11 cellular contexts compared by ENCODE assay signal in genomic region chr1:167791281-167792209, GRCh38.
DNase-seq lines count a peak whose midpoint lies in the region; ATAC-seq and TF ChIP-seq lines count a peak whose summit lies in the region.
"Had no signal": no experiment of that assay in that cellular context is flagged by ENCODE, and none has a peak within 500 bp of the region (broad histone marks: within the 10 kb centered on the region; RNA-seq: fewer than 3 reads in every experiment).

No MANE protein-coding gene starts in this region.

- H3K27ac ChIP-seq in SK-N-MC (peak overlapping the region; percentile 52), heart left ventricle (peak overlapping the region in 9 of 12 donors; percentile 7 to 60 (median 40)), skin epidermis (peak overlapping the region in 14 of 21 experiments; percentile 0 to 66 (median 26))
- H3K27ac ChIP-seq: thyroid gland had no signal

- H3K27me3 ChIP-seq in heart left ventricle: no peaks in the 10 kb centered on the region
- H3K27me3 ChIP-seq: thyroid gland had no signal

- peaks cover 25% of the 10 kb centered on the region for H3K36me3 Mint-ChIP-seq in activated T-helper 17 cell treated with anti-CD3 and anti-CD28 coated beads, Interleukin-2, amount 50 U/mL, for 72 hours (ENCODE audit: low read depth)

- H3K9me3 ChIP-seq in SK-N-MC (ENCODE audit: low read depth, low read length) (no peaks in the 10 kb centered on the region), heart left ventricle (no peaks in the 10 kb centered on the region)
- H3K9me3 ChIP-seq: thyroid gland had no signal

- peak; percentile 99 for DNase-seq in GM04504 (ENCODE audit: low read depth)
- peak; percentile 66 for DNase-seq in SK-N-MC (ENCODE audit: low read depth, low spot score)
- peak in 4 of 5 donors; percentile 33 to 59 (median 44) for DNase-seq in heart left ventricle
- DNase-seq in DMS153 treated with DMSO at 0.1 percent for 48 hours (lab: John Stamatoyannopoulos, UW; ENCODE audit: unreplicated experiment): no peak
- DNase-seq: activated CD4-positive, alpha-beta memory T cell treated with anti-CD3 and anti-CD28 coated beads, Interleukin-2, amount 10 ng/mL, durations not matched to agents 7 days and 5 days; effector CD4-positive, alpha-beta T cell; thyroid gland had no signal

- intact Hi-C loops in heart left ventricle (cut with DNase I): loop anchor here in 1 of 10 donors (5.0 kb wide), 1 partner anchor 34 kb away; no protein-coding TSS in a partner anchor

- WGBS in heart left ventricle, 4 donors: 56 to 78% (median 66%) methylated on average over 6 of the region's 6 CpGs

- no peak overlapping the region for H3K4me3 Mint-ChIP-seq in activated T-helper 17 cell treated with anti-CD3 and anti-CD28 coated beads, Interleukin-2, amount 50 U/mL, for 72 hours
- H3K4me3 Mint-ChIP-seq: activated CD4-positive, alpha-beta memory T cell treated with anti-CD3 and anti-CD28 coated beads, Interleukin-2, amount 10 ng/mL, durations not matched to agents 7 days and 5 days had no signal

- peaks cover 12% of the 10 kb centered on the region; the same call in 1 of the 2 replicates for H3K36me3 ChIP-seq in SK-N-MC (ENCODE audit: insufficient read depth, low read length)
- H3K36me3 ChIP-seq in heart left ventricle: peaks cover 0 to 42% (median 38%) of the 10 kb centered on the region in 9 donors

- TF ChIP-seq CTCF in heart left ventricle (IDR thresholded peaks at IDR 0.05): peak in 1 of 12 donors; percentile 3

- H3K4me1 ChIP-seq in heart left ventricle: peaks cover 0 to 31% (median 15%) of the 10 kb centered on the region in 12 donors

- ATAC-seq in heart left ventricle: peak; percentile 33 to 79 (median 57)
- ATAC-seq in activated T-helper 17 cell treated with anti-CD3 and anti-CD28 coated beads, Interleukin-2, amount 50 U/mL, for 72 hours (replicated peaks): no peak
- ATAC-seq in HG02970 (IDR thresholded peaks at IDR 0.05; ENCODE audit: low FRiP score, unreplicated experiment): no peak
- no peak for ATAC-seq in HG03354 (IDR thresholded peaks at IDR 0.05; ENCODE audit: poor library complexity, severe bottlenecking, unreplicated experiment)

- no peak overlapping the region for H3K27ac Mint-ChIP-seq in activated T-helper 17 cell treated with anti-CD3 and anti-CD28 coated beads, Interleukin-2, amount 50 U/mL, for 72 hours
- H3K27ac Mint-ChIP-seq: activated CD4-positive, alpha-beta memory T cell treated with anti-CD3 and anti-CD28 coated beads, Interleukin-2, amount 10 ng/mL, durations not matched to agents 7 days and 5 days had no signal

- H3K9me3 Mint-ChIP-seq in activated T-helper 17 cell treated with anti-CD3 and anti-CD28 coated beads, Interleukin-2, amount 50 U/mL, for 72 hours: no peaks in the 10 kb centered on the region
- H3K9me3 Mint-ChIP-seq: activated CD4-positive, alpha-beta memory T cell treated with anti-CD3 and anti-CD28 coated beads, Interleukin-2, amount 10 ng/mL, durations not matched to agents 7 days and 5 days had no signal

- no peak overlapping the region for H3K9ac ChIP-seq in SK-N-MC (ENCODE audit: insufficient read length)

- no peak overlapping the region for H3K4me3 ChIP-seq in SK-N-MC
- no peak overlapping the region for H3K4me3 ChIP-seq in heart left ventricle
- H3K4me3 ChIP-seq in skin epidermis: no peak overlapping the region
- H3K4me3 ChIP-seq: thyroid gland had no signal

- TF ChIP-seq POLR2A in heart left ventricle (IDR thresholded peaks at IDR 0.05): no peak

- peaks cover 5% of the 10 kb centered on the region for H3K4me1 Mint-ChIP-seq in activated T-helper 17 cell treated with anti-CD3 and anti-CD28 coated beads, Interleukin-2, amount 50 U/mL, for 72 hours

- H3K27me3 Mint-ChIP-seq in activated T-helper 17 cell treated with anti-CD3 and anti-CD28 coated beads, Interleukin-2, amount 50 U/mL, for 72 hours: no peaks in the 10 kb centered on the region
- H3K27me3 Mint-ChIP-seq: activated CD4-positive, alpha-beta memory T cell treated with anti-CD3 and anti-CD28 coated beads, Interleukin-2, amount 10 ng/mL, durations not matched to agents 7 days and 5 days had no signal

Comparison
In these comparisons a context has a peak if more than half of its experiments do, and no peak if none do; other contexts are left out.
1. ATAC-seq: peak in heart left ventricle (4 of 4); none in activated T-helper 17 cell treated with anti-CD3 and anti-CD28 coated beads, Interleukin-2, amount 50 U/mL, for 72 hours (single experiment), HG02970 (single experiment) and HG03354 (single experiment).
2. Peak in every context shown above with its lines, with median percentiles within 50 percentile points of each other: H3K27ac ChIP-seq.